ENCODE assay signal across 24 cellular contexts in genomic region chr1:211495584-211495983, GRCh38. TPM values are rescaled to one million over a fixed set of nuclear protein-coding genes. Genes with fewer than 3 reads are reported as not detected.
DNase-seq lines count a peak whose midpoint lies in the region; ATAC-seq and TF ChIP-seq lines count a peak whose summit lies in the region.
"Had no signal": no experiment of that assay in that cellular context is flagged by ENCODE, and none has a peak within 500 bp of the region (broad histone marks: within the 10 kb centered on the region; RNA-seq: fewer than 3 reads in every experiment).

No MANE protein-coding gene starts in this region.

- no peaks in the 10 kb centered on the region for H3K36me3 Mint-ChIP-seq in T-cell

- in situ Hi-C loops in transverse colon (cut with MboI; ENCODE audit: low pct_ligation_motif_present in 1 of 4, low pct_unique_long_range_greater_than_20kb in 1 of 4, low sequenced_read_pairs in 3 of 4), result loop anchor here in 1 of 4 donors (25.0 kb wide), 1 partner anchor 183 kb away; no protein-coding TSS in a partner anchor

- CTCF ChIA-PET in T-cell (lab: Charles Lee), result interaction anchor here in 1 of 2 donors (1.0 kb wide), 1 partner anchor 14 kb away, joined by 3 read pairs; no protein-coding TSS in a partner anchor

- H3K27ac ChIP-seq in RWPE2 (ENCODE audit: poor library complexity, severe bottlenecking) (no peak overlapping the region), transverse colon (no peak overlapping the region)
- H3K27ac ChIP-seq: A549 had no signal

- no peak overlapping the region for H3K27ac Mint-ChIP-seq in T-cell

- H3K4me3 ChIP-seq in RWPE2 (ENCODE audit: severe bottlenecking) (no peak overlapping the region), transverse colon (no peak overlapping the region)
- H3K4me3 ChIP-seq: A549 had no signal

- 60 to 65% methylated on average over 2 to 4 of the region's 4 CpGs for WGBS in transverse colon (ENCODE audit: low coverage in 1 of 2), 2 donors

- H3K4me1 ChIP-seq in RWPE2 (ENCODE audit: insufficient read depth, poor library complexity, severe bottlenecking), result no peaks in the 10 kb centered on the region
- no peaks in the 10 kb centered on the region for H3K4me1 ChIP-seq in transverse colon
- H3K4me1 ChIP-seq: A549 had no signal

- intact Hi-C loops in left colon (cut with DNase I, micrococcal nuclease), result no loop called here
- intact Hi-C loops in transverse colon (cut with DNase I; ENCODE audit: low total_unique reads), result no loop called here

- peak; percentile 19; the same call in 1 of the 3 replicates for ATAC-seq in RWPE2 (ENCODE audit: low read depth)
- peak; percentile 97 for ATAC-seq in left colon
- ATAC-seq in T-cell (replicated peaks in 1 of 4), result no peak
- ATAC-seq: A549, HepG2, SK-N-SH treated with all-trans-retinoic acid at 6 μM for 48 hours had no signal

- H3K4me1 Mint-ChIP-seq in T-cell, result peaks cover 0 to 6% (median 0%) of the 10 kb centered on the region in 3 donors

- H3K36me3 ChIP-seq in RWPE2 (ENCODE audit: low read depth) (no peaks in the 10 kb centered on the region), transverse colon (no peaks in the 10 kb centered on the region)
- H3K36me3 ChIP-seq: BE2C had no signal

- H3K27me3 ChIP-seq in RWPE2 (ENCODE audit: insufficient read depth, poor library complexity, severe bottlenecking) (no peaks in the 10 kb centered on the region), transverse colon (no peaks in the 10 kb centered on the region)
- H3K27me3 ChIP-seq: BE2C had no signal

- POLR2A ChIA-PET in T-cell (lab: Charles Lee), result interaction anchor here in 1 of 2 donors (0.7 kb wide), 1 partner anchor 18 kb away, joined by 4 read pairs; no protein-coding TSS in a partner anchor

- no peak overlapping the region for H3K4me3 Mint-ChIP-seq in T-cell

- DNase-seq in LoVo (ENCODE audit: low spot score) (peak; percentile 84), RWPE2 (ENCODE audit: low spot score) (no peak), left colon (no peak), transverse colon (peak; percentile 21), NCI-H82 treated with DMSO at 0.1 percent for 48 hours (lab: John Stamatoyannopoulos, UW; ENCODE audit: unreplicated experiment) (no peak), putamen (ENCODE audit: low spot score) (no peak), T-cell (no peak)
- DNase-seq: BE2C, EL, GF-D8, KBM-7, NCI-H1092 treated with DMSO at 0.1 percent for 48 hours, NCI-H1436 treated with DMSO at 0.1 percent for 48 hours, NCI-H2029 treated with DMSO at 0.1 percent for 48 hours, NCI-H345, NCI-H524 treated with DMSO at 0.1 percent for 48 hours, NCI-H82, OCI-M1, RPMI8226, T-helper 1 cell had no signal

- TF ChIP-seq EP300 in transverse colon (IDR thresholded peaks at IDR 0.05; ENCODE audit: low read depth), result no peak

- H3K9me3 ChIP-seq in RWPE2 (ENCODE audit: severe bottlenecking), result no peaks in the 10 kb centered on the region
- no peaks in the 10 kb centered on the region for H3K9me3 ChIP-seq in transverse colon
- H3K9me3 ChIP-seq: A549, BE2C had no signal

- no peak for TF ChIP-seq POLR2A in transverse colon (IDR thresholded peaks at IDR 0.05)

- no peak for TF ChIP-seq CTCF in RWPE2 (IDR thresholded peaks at IDR 0.05; ENCODE audit: poor library complexity, severe bottlenecking)
- TF ChIP-seq CTCF in transverse colon (IDR thresholded peaks at IDR 0.05), result no peak

- H3K9me3 Mint-ChIP-seq in T-cell, result no peaks in the 10 kb centered on the region

- peaks cover 7 to 13% of the 10 kb centered on the region in 2 donors for H3K27me3 Mint-ChIP-seq in T-cell

RNA-seq across cellular contexts. Expression of gene RD3, which starts 3.6 kb away (rescaled TPM):
- total RNA-seq in left colon (not detected), transverse colon (not detected), T-cell (not detected)
- total RNA-seq: HepG2, HT-29 had no signal

Comparison
In these comparisons a context has a peak if more than half of its experiments do, and no peak if none do; other contexts are left out.
1. DNase-seq: peak in LoVo (single experiment) and transverse colon (single experiment); none in RWPE2 (single experiment), left colon (0 of 2), NCI-H82 treated with DMSO at 0.1 percent for 48 hours (single experiment), putamen (single experiment) and T-cell (0 of 34).
2. ATAC-seq: peak in RWPE2 (single experiment) and left colon (single experiment); none in T-cell (0 of 4).